ENCODE assay signal across 1 cellular context in genomic region chr5:35761541-35761940, GRCh38.
TF ChIP-seq lines count a peak whose summit lies in the region.

No MANE protein-coding gene starts in this region.

TF ChIP-seq in SK-N-SH, 30 proteins besides CTCF, POLR2A, EP300 and RAD21:
- TF ChIP-seq TCF12 (IDR thresholded peaks at IDR 0.05) (no peak), TAF1 (IDR thresholded peaks at IDR 0.05; ENCODE audit: borderline replicate concordance, low read depth, low read length) (no peak), TEAD4 (IDR thresholded peaks at IDR 0.05; ENCODE audit: borderline replicate concordance, insufficient read depth) (no peak), MEF2A (IDR thresholded peaks at IDR 0.05; ENCODE audit: borderline replicate concordance, low read depth) (no peak), FOXM1 (IDR thresholded peaks at IDR 0.05; ENCODE audit: low read depth) (no peak), MXI1 (IDR thresholded peaks at IDR 0.05; ENCODE audit: low read depth, low read length) (no peak), GABPA (IDR thresholded peaks at IDR 0.05; ENCODE audit: low read depth) (no peak), RFX5 (IDR thresholded peaks at IDR 0.05; ENCODE audit: low read length) (no peak), SMC3 (IDR thresholded peaks at IDR 0.05; ENCODE audit: low read depth, low read length) (no peak), ELF1 (IDR thresholded peaks at IDR 0.05) (no peak), RCOR1 (IDR thresholded peaks at IDR 0.05; ENCODE audit: low read length) (no peak), FOSL2 (IDR thresholded peaks at IDR 0.05; ENCODE audit: borderline replicate concordance, low read depth) (no peak)
- TF ChIP-seq, protein P1, sequence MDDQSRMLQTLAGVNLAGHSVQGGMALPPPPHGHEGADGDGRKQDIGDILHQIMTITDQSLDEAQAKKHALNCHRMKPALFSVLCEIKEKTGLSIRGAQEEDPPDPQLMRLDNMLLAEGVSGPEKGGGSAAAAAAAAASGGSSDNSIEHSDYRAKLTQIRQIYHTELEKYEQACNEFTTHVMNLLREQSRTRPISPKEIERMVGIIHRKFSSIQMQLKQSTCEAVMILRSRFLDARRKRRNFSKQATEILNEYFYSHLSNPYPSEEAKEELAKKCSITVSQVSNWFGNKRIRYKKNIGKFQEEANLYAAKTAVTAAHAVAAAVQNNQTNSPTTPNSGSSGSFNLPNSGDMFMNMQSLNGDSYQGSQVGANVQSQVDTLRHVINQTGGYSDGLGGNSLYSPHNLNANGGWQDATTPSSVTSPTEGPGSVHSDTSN (IDR thresholded peaks at IDR 0.05), result no peak
- TF ChIP-seq, protein P2, sequence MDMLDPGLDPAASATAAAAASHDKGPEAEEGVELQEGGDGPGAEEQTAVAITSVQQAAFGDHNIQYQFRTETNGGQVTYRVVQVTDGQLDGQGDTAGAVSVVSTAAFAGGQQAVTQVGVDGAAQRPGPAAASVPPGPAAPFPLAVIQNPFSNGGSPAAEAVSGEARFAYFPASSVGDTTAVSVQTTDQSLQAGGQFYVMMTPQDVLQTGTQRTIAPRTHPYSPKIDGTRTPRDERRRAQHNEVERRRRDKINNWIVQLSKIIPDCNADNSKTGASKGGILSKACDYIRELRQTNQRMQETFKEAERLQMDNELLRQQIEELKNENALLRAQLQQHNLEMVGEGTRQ (IDR thresholded peaks at IDR 0.05; ENCODE audit: borderline replicate concordance, low read depth, low read length), result no peak
